In genomic region chr9:83681490-83681889, GRCh38 we compare ENCODE assay signal across 18 cellular contexts. TPM values are rescaled to one million over a fixed set of nuclear protein-coding genes. Genes with fewer than 3 reads are reported as not detected.
DNase-seq lines count a peak whose midpoint lies in the region; ATAC-seq and TF ChIP-seq lines count a peak whose summit lies in the region.
"Had no signal": no experiment of that assay in that cellular context is flagged by ENCODE, and none has a peak within 500 bp of the region (broad histone marks: within the 10 kb centered on the region; RNA-seq: fewer than 3 reads in every experiment).

No MANE protein-coding gene starts in this region.

- DNase-seq in natural killer cell (no peak), left lobe of liver (ENCODE audit: low spot score) (no peak)
- DNase-seq in natural killer cell treated with Interleukin-12 subunit alpha and Interleukin-12 subunit beta and Interleukin-15 and Interleukin-18, amount 100 ng/mL, for 72 hours (ENCODE audit: low spot score): no peak
- DNase-seq in activated naive CD8-positive, alpha-beta T cell treated with anti-CD3 and anti-CD28 coated beads for 36 hours: no peak
- DNase-seq in activated CD8-positive, alpha-beta memory T cell treated with anti-CD3 and anti-CD28 coated beads, Interleukin-2, amount 50 U/mL, for 4 hours: no peak
- DNase-seq: ACHN, C1 segment of cervical spinal cord, DMS79 treated with DMSO at 0.1 percent for 48 hours, Karpas-422, NCI-H1417 treated with DMSO at 0.1 percent for 48 hours, NCI-H187 treated with DMSO at 0.1 percent for 48 hours, NCI-H226, NCI-H524, NCI-H82 had no signal

- H3K27me3 Mint-ChIP-seq in natural killer cell (ENCODE audit: low read depth in 2 of 2): no peaks in the 10 kb centered on the region
- H3K27me3 Mint-ChIP-seq in natural killer cell treated with Interleukin-12 subunit alpha and Interleukin-12 subunit beta and Interleukin-15 and Interleukin-18, amount 100 ng/mL, for 72 hours: no peaks in the 10 kb centered on the region
- no peaks in the 10 kb centered on the region for H3K27me3 Mint-ChIP-seq in activated naive CD8-positive, alpha-beta T cell treated with anti-CD3 and anti-CD28 coated beads for 36 hours
- H3K27me3 Mint-ChIP-seq in stimulated activated memory B cell treated with anti-CD40 and anti-IgM and Interleukin-4, amounts not matched to agents 10 μg/mL and 1 μg/mL and 100 μg/mL, for 72 hours: no peaks in the 10 kb centered on the region
- H3K27me3 Mint-ChIP-seq: IgD-negative memory B cell had no signal

- no peak for ATAC-seq in natural killer cell
- no peak for ATAC-seq in natural killer cell treated with Interleukin-12 subunit alpha and Interleukin-12 subunit beta and Interleukin-15 and Interleukin-18, amount 100 ng/mL, for 72 hours
- ATAC-seq in GM21529 (IDR thresholded peaks at IDR 0.05; ENCODE audit: unreplicated experiment): peak; percentile 42
- ATAC-seq in stimulated activated memory B cell treated with anti-CD40 and anti-IgM and Interleukin-4, amounts not matched to agents 10 μg/mL and 1 μg/mL and 100 μg/mL, for 72 hours: no peak
- ATAC-seq in left lobe of liver: no peak
- ATAC-seq in GM21825 (IDR thresholded peaks at IDR 0.05; ENCODE audit: unreplicated experiment): no peak

- H3K4me3 Mint-ChIP-seq in natural killer cell: no peak overlapping the region
- no peak overlapping the region for H3K4me3 Mint-ChIP-seq in natural killer cell treated with Interleukin-12 subunit alpha and Interleukin-12 subunit beta and Interleukin-15 and Interleukin-18, amount 100 ng/mL, for 72 hours
- no peak overlapping the region for H3K4me3 Mint-ChIP-seq in activated naive CD8-positive, alpha-beta T cell treated with anti-CD3 and anti-CD28 coated beads for 36 hours
- H3K4me3 Mint-ChIP-seq in stimulated activated memory B cell treated with anti-CD40 and anti-IgM and Interleukin-4, amounts not matched to agents 10 μg/mL and 1 μg/mL and 100 μg/mL, for 72 hours: no peak overlapping the region
- H3K4me3 Mint-ChIP-seq: IgD-negative memory B cell had no signal

- intact Hi-C loops in natural killer cell (cut with micrococcal nuclease): no loop called here

- peaks cover 5% of the 10 kb centered on the region for H3K36me3 Mint-ChIP-seq in natural killer cell
- H3K36me3 Mint-ChIP-seq in natural killer cell treated with Interleukin-12 subunit alpha and Interleukin-12 subunit beta and Interleukin-15 and Interleukin-18, amount 100 ng/mL, for 72 hours: peaks cover 4% of the 10 kb centered on the region
- peaks cover 15% of the 10 kb centered on the region for H3K36me3 Mint-ChIP-seq in activated naive CD8-positive, alpha-beta T cell treated with anti-CD3 and anti-CD28 coated beads for 36 hours
- peaks cover 44% of the 10 kb centered on the region for H3K36me3 Mint-ChIP-seq in stimulated activated memory B cell treated with anti-CD40 and anti-IgM and Interleukin-4, amounts not matched to agents 10 μg/mL and 1 μg/mL and 100 μg/mL, for 72 hours

- H3K9me3 Mint-ChIP-seq in natural killer cell: no peaks in the 10 kb centered on the region
- no peaks in the 10 kb centered on the region for H3K9me3 Mint-ChIP-seq in natural killer cell treated with Interleukin-12 subunit alpha and Interleukin-12 subunit beta and Interleukin-15 and Interleukin-18, amount 100 ng/mL, for 72 hours
- no peaks in the 10 kb centered on the region for H3K9me3 Mint-ChIP-seq in activated naive CD8-positive, alpha-beta T cell treated with anti-CD3 and anti-CD28 coated beads for 36 hours
- no peaks in the 10 kb centered on the region for H3K9me3 Mint-ChIP-seq in stimulated activated memory B cell treated with anti-CD40 and anti-IgM and Interleukin-4, amounts not matched to agents 10 μg/mL and 1 μg/mL and 100 μg/mL, for 72 hours
- H3K9me3 Mint-ChIP-seq: IgD-negative memory B cell had no signal

- H3K4me1 Mint-ChIP-seq in natural killer cell: peaks cover 27 to 32% of the 10 kb centered on the region in 2 donors
- H3K4me1 Mint-ChIP-seq in natural killer cell treated with Interleukin-12 subunit alpha and Interleukin-12 subunit beta and Interleukin-15 and Interleukin-18, amount 100 ng/mL, for 72 hours (ENCODE audit: low read depth in 2 of 2): peaks cover 20 to 22% of the 10 kb centered on the region in 2 donors
- peaks cover 23% of the 10 kb centered on the region for H3K4me1 Mint-ChIP-seq in activated naive CD8-positive, alpha-beta T cell treated with anti-CD3 and anti-CD28 coated beads for 36 hours
- H3K4me1 Mint-ChIP-seq in stimulated activated memory B cell treated with anti-CD40 and anti-IgM and Interleukin-4, amounts not matched to agents 10 μg/mL and 1 μg/mL and 100 μg/mL, for 72 hours: peaks cover 11% of the 10 kb centered on the region

- TF ChIP-seq CTCF in natural killer cell (IDR thresholded peaks at IDR 0.05): no peak

- H3K27ac Mint-ChIP-seq in natural killer cell: peak overlapping the region; percentile 57 to 70
- no peak overlapping the region for H3K27ac Mint-ChIP-seq in natural killer cell treated with Interleukin-12 subunit alpha and Interleukin-12 subunit beta and Interleukin-15 and Interleukin-18, amount 100 ng/mL, for 72 hours
- H3K27ac Mint-ChIP-seq in activated naive CD8-positive, alpha-beta T cell treated with anti-CD3 and anti-CD28 coated beads for 36 hours: peak overlapping the region; percentile 31
- H3K27ac Mint-ChIP-seq in stimulated activated memory B cell treated with anti-CD40 and anti-IgM and Interleukin-4, amounts not matched to agents 10 μg/mL and 1 μg/mL and 100 μg/mL, for 72 hours: peak overlapping the region; percentile 66
- H3K27ac Mint-ChIP-seq: IgD-negative memory B cell had no signal

RNA-seq across cellular contexts. Expression of gene UBQLN1, which starts 26.3 kb away (rescaled TPM):
- 100 to 1,000 TPM; 137 to 151 (median 141) TPM for total RNA-seq in natural killer cell
- 10 to 100 TPM; 81.9 to 86.3 TPM for total RNA-seq in natural killer cell treated with Interleukin-12 subunit alpha and Interleukin-12 subunit beta and Interleukin-15 and Interleukin-18, amount 100 ng/mL, for 72 hours
- 10 to 100 TPM; 88.9 to 92.9 TPM for total RNA-seq in activated naive CD8-positive, alpha-beta T cell treated with anti-CD3 and anti-CD28 coated beads for 36 hours
- total RNA-seq in left lobe of liver: 45.9 TPM

RNA-seq across cellular contexts. Expression of gene IDNK, which starts 58.5 kb away (rescaled TPM):
- total RNA-seq in natural killer cell: 10 to 100 TPM; 12.5 to 13.5 (median 13.0) TPM
- total RNA-seq in natural killer cell treated with Interleukin-12 subunit alpha and Interleukin-12 subunit beta and Interleukin-15 and Interleukin-18, amount 100 ng/mL, for 72 hours: 1 to 10 TPM; 5.1 to 6.0 TPM
- 1 to 10 TPM; 5.5 to 5.7 TPM for total RNA-seq in activated naive CD8-positive, alpha-beta T cell treated with anti-CD3 and anti-CD28 coated beads for 36 hours
- 23.9 TPM for total RNA-seq in left lobe of liver

Comparison
In these comparisons a context has a peak if more than half of its experiments do, and no peak if none do; other contexts are left out.
1. H3K27ac Mint-ChIP-seq: peak in natural killer cell (2 of 2), activated naive CD8-positive, alpha-beta T cell treated with anti-CD3 and anti-CD28 coated beads for 36 hours (single experiment) and stimulated activated memory B cell treated with anti-CD40 and anti-IgM and Interleukin-4, amounts not matched to agents 10 μg/mL and 1 μg/mL and 100 μg/mL, for 72 hours (single experiment); none in natural killer cell treated with Interleukin-12 subunit alpha and Interleukin-12 subunit beta and Interleukin-15 and Interleukin-18, amount 100 ng/mL, for 72 hours (0 of 2).